ENCODE assay signal across 1 cellular context in the genomic region with DNA sequence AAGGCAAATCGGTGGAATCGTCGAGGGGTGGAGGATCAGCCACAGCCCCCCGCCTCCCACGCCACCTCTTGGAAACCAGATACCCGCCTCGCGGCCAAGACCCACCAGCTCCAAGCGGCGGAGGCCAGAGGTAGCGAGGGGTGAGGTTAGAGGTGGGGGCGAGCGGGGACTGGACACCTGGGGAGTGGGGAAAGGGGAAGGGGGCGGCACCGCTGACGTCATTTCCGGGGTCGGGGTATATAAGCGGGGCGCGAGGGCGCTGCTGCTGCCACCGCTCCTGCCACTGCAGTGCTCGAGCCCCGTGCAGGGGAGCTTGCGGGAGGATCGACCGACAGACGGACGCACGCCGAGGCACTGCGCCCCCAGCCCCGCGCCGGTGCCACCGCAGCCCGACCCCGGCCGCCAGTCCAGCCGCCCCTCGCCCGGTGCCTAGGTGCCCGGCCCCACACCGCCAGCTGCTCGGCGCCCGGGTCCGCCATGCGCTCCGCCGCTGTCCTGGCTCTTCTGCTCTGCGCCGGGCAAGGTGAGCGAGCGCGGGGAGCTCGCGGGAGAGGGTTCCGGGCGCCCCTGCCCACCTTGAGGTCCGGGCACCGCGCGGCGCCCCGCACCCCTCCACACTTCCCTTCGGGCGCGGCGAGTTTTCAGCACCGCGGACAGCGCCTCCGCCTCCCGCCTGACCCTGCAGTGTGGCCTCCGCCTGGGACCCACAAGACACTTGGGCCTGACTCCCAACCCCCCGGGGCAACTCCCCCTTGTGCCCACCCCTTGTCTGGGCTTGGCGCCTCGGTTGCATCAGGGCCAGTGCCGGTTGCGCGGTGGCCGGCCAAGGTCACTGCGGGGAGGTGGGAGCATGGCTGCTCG.
TF ChIP-seq lines count a peak whose summit lies in the region.

CHGA (plus strand) TSS at position 268 of the 861 bp plus-strand sequence; CDS start at position 478, 210 bp downstream.

TF ChIP-seq in HepG2, 621 proteins besides CTCF, POLR2A, EP300 and RAD21 (continued from another document and continues in another):
- TF ChIP-seq ZNF142 (CRISPR knock-in tag; IDR thresholded peaks at IDR 0.05), result peak; percentile 79; the same call in 1 of the 2 replicates
- TF ChIP-seq SMAD3 (CRISPR knock-in tag; IDR thresholded peaks at IDR 0.05), result peak; percentile 89; the same call in 1 of the 2 replicates
- TF ChIP-seq ZFX (CRISPR knock-in tag; IDR thresholded peaks at IDR 0.05; ENCODE audit: low read depth), result peak; percentile 42; the same call in 1 of the 2 replicates
- TF ChIP-seq EHMT2 (IDR thresholded peaks at IDR 0.05; ENCODE audit: borderline replicate concordance, low read depth, low read length), result peak; percentile 85; the same call in 1 of the 2 replicates
- no peak for TF ChIP-seq ZFP1 (CRISPR knock-in tag; IDR thresholded peaks at IDR 0.05)
- TF ChIP-seq ESRRA (CRISPR knock-in tag; IDR thresholded peaks at IDR 0.05; ENCODE audit: low read depth), result peak; percentile 65; the same call in 1 of the 2 replicates
- TF ChIP-seq NFYB (CRISPR knock-in tag; IDR thresholded peaks at IDR 0.05), result 0 out of 2 replicates have a peak, but pooled peaks have one; percentile 12
- peak; percentile 36 for TF ChIP-seq STAG1 (CRISPR knock-in tag; IDR thresholded peaks at IDR 0.05)
- TF ChIP-seq, protein P1, sequence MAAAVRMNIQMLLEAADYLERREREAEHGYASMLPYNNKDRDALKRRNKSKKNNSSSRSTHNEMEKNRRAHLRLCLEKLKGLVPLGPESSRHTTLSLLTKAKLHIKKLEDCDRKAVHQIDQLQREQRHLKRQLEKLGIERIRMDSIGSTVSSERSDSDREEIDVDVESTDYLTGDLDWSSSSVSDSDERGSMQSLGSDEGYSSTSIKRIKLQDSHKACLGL (CRISPR knock-in tag; IDR thresholded peaks at IDR 0.05), result peak; percentile 85; the same call in 1 of the 2 replicates
- TF ChIP-seq, protein P2, sequence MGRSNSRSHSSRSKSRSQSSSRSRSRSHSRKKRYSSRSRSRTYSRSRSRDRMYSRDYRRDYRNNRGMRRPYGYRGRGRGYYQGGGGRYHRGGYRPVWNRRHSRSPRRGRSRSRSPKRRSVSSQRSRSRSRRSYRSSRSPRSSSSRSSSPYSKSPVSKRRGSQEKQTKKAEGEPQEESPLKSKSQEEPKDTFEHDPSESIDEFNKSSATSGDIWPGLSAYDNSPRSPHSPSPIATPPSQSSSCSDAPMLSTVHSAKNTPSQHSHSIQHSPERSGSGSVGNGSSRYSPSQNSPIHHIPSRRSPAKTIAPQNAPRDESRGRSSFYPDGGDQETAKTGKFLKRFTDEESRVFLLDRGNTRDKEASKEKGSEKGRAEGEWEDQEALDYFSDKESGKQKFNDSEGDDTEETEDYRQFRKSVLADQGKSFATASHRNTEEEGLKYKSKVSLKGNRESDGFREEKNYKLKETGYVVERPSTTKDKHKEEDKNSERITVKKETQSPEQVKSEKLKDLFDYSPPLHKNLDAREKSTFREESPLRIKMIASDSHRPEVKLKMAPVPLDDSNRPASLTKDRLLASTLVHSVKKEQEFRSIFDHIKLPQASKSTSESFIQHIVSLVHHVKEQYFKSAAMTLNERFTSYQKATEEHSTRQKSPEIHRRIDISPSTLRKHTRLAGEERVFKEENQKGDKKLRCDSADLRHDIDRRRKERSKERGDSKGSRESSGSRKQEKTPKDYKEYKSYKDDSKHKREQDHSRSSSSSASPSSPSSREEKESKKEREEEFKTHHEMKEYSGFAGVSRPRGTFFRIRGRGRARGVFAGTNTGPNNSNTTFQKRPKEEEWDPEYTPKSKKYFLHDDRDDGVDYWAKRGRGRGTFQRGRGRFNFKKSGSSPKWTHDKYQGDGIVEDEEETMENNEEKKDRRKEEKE (IDR thresholded peaks at IDR 0.05), result no peak
- peak; percentile 59 for TF ChIP-seq JUNB (CRISPR knock-in tag; IDR thresholded peaks at IDR 0.05; ENCODE audit: borderline replicate concordance)
- no peak for TF ChIP-seq FIP1L1 (IDR thresholded peaks at IDR 0.05; ENCODE audit: borderline replicate concordance, insufficient read depth, low read depth, low read length)
- peak; percentile 96 for TF ChIP-seq ZNF441 (CRISPR knock-in tag; IDR thresholded peaks at IDR 0.05; ENCODE audit: borderline replicate concordance)
- TF ChIP-seq, protein P3, sequence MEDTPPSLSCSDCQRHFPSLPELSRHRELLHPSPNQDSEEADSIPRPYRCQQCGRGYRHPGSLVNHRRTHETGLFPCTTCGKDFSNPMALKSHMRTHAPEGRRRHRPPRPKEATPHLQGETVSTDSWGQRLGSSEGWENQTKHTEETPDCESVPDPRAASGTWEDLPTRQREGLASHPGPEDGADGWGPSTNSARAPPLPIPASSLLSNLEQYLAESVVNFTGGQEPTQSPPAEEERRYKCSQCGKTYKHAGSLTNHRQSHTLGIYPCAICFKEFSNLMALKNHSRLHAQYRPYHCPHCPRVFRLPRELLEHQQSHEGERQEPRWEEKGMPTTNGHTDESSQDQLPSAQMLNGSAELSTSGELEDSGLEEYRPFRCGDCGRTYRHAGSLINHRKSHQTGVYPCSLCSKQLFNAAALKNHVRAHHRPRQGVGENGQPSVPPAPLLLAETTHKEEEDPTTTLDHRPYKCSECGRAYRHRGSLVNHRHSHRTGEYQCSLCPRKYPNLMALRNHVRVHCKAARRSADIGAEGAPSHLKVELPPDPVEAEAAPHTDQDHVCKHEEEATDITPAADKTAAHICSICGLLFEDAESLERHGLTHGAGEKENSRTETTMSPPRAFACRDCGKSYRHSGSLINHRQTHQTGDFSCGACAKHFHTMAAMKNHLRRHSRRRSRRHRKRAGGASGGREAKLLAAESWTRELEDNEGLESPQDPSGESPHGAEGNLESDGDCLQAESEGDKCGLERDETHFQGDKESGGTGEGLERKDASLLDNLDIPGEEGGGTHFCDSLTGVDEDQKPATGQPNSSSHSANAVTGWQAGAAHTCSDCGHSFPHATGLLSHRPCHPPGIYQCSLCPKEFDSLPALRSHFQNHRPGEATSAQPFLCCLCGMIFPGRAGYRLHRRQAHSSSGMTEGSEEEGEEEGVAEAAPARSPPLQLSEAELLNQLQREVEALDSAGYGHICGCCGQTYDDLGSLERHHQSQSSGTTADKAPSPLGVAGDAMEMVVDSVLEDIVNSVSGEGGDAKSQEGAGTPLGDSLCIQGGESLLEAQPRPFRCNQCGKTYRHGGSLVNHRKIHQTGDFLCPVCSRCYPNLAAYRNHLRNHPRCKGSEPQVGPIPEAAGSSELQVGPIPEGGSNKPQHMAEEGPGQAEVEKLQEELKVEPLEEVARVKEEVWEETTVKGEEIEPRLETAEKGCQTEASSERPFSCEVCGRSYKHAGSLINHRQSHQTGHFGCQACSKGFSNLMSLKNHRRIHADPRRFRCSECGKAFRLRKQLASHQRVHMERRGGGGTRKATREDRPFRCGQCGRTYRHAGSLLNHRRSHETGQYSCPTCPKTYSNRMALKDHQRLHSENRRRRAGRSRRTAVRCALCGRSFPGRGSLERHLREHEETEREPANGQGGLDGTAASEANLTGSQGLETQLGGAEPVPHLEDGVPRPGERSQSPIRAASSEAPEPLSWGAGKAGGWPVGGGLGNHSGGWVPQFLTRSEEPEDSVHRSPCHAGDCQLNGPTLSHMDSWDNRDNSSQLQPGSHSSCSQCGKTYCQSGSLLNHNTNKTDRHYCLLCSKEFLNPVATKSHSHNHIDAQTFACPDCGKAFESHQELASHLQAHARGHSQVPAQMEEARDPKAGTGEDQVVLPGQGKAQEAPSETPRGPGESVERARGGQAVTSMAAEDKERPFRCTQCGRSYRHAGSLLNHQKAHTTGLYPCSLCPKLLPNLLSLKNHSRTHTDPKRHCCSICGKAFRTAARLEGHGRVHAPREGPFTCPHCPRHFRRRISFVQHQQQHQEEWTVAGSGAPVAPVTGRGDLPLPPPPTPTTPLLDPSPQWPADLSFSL (CRISPR knock-in tag; IDR thresholded peaks at IDR 0.05), result no peak
- no peak; the same call in 1 of the 2 replicates for TF ChIP-seq GFI1 (CRISPR knock-in tag; IDR thresholded peaks at IDR 0.05; ENCODE audit: borderline replicate concordance)
- no peak for TF ChIP-seq PRPF4 (IDR thresholded peaks at IDR 0.05; ENCODE audit: low read depth, low read length, poor library complexity, severe bottlenecking)
- peak; percentile 81 for TF ChIP-seq SAFB2 (CRISPR knock-in tag; IDR thresholded peaks at IDR 0.05; ENCODE audit: borderline replicate concordance, low read depth)
- peak; percentile 35; the same call in 1 of the 2 replicates for TF ChIP-seq ZNF780A (CRISPR knock-in tag; IDR thresholded peaks at IDR 0.05)
- no peak for TF ChIP-seq ASH2L (IDR thresholded peaks at IDR 0.05; ENCODE audit: insufficient read length, low read depth, low read length)
- peak; percentile 64 for TF ChIP-seq THAP11 (CRISPR knock-in tag; IDR thresholded peaks at IDR 0.05)
- peak; percentile 79; the same call in 1 of the 2 replicates for TF ChIP-seq ZNF230 (CRISPR knock-in tag; IDR thresholded peaks at IDR 0.05)
- TF ChIP-seq, protein P4, sequence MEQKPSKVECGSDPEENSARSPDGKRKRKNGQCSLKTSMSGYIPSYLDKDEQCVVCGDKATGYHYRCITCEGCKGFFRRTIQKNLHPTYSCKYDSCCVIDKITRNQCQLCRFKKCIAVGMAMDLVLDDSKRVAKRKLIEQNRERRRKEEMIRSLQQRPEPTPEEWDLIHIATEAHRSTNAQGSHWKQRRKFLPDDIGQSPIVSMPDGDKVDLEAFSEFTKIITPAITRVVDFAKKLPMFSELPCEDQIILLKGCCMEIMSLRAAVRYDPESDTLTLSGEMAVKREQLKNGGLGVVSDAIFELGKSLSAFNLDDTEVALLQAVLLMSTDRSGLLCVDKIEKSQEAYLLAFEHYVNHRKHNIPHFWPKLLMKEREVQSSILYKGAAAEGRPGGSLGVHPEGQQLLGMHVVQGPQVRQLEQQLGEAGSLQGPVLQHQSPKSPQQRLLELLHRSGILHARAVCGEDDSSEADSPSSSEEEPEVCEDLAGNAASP (CRISPR knock-in tag; IDR thresholded peaks at IDR 0.05; ENCODE audit: borderline replicate concordance), result peak; percentile 83
- peak; percentile 89 for TF ChIP-seq ZNF160 (CRISPR knock-in tag; IDR thresholded peaks at IDR 0.05)
- no peak for TF ChIP-seq TRIM24 (CRISPR knock-in tag; IDR thresholded peaks at IDR 0.05)
- TF ChIP-seq EED (CRISPR knock-in tag; IDR thresholded peaks at IDR 0.05), result peak; percentile 70; the same call in 1 of the 2 replicates
- no peak for TF ChIP-seq FUBP1 (CRISPR knock-in tag; IDR thresholded peaks at IDR 0.05; ENCODE audit: borderline replicate concordance)
- TF ChIP-seq, protein P5, sequence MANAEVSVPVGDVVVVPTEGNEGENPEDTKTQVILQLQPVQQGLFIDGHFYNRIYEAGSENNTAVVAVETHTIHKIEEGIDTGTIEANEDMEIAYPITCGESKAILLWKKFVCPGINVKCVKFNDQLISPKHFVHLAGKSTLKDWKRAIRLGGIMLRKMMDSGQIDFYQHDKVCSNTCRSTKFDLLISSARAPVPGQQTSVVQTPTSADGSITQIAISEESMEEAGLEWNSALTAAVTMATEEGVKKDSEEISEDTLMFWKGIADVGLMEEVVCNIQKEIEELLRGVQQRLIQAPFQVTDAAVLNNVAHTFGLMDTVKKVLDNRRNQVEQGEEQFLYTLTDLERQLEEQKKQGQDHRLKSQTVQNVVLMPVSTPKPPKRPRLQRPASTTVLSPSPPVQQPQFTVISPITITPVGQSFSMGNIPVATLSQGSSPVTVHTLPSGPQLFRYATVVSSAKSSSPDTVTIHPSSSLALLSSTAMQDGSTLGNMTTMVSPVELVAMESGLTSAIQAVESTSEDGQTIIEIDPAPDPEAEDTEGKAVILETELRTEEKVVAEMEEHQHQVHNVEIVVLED (CRISPR knock-in tag; IDR thresholded peaks at IDR 0.05; ENCODE audit: borderline replicate concordance), result no peak
- TF ChIP-seq ELF3 (CRISPR knock-in tag; IDR thresholded peaks at IDR 0.05), result peak; percentile 78
- TF ChIP-seq MTA3 (CRISPR knock-in tag; IDR thresholded peaks at IDR 0.05), result 0 out of 2 replicates have a peak, but pooled peaks have one; percentile 55
- no peak for TF ChIP-seq FOXK2 (IDR thresholded peaks at IDR 0.05)
- TF ChIP-seq MYC (CRISPR knock-in tag; IDR thresholded peaks at IDR 0.05; ENCODE audit: borderline replicate concordance), result peak; percentile 77
